ENCODE assay signal across 8 cellular contexts in genomic region chr15:28107111-28107893, GRCh38. TPM values are rescaled to one million over a fixed set of nuclear protein-coding genes. Genes with fewer than 3 reads are reported as not detected.
A peak's percentile ranks its signal among the peaks of the same experiment; 100 is the strongest.
DNase-seq lines count a peak whose midpoint lies in the region; ATAC-seq and TF ChIP-seq lines count a peak whose summit lies in the region.

No MANE protein-coding gene starts in this region.

- peaks cover 4% of the 10 kb centered on the region for H3K27me3 ChIP-seq in CD4-positive, CD25-positive, alpha-beta regulatory T cell (ENCODE audit: control insufficient read depth, insufficient read depth, low read length)
- H3K27me3 ChIP-seq in neural progenitor cell: peaks cover 57% of the 10 kb centered on the region

- no peak overlapping the region for H3K27ac ChIP-seq in CD4-positive, CD25-positive, alpha-beta regulatory T cell (ENCODE audit: insufficient read depth, low read length, poor library complexity, severe bottlenecking)
- no peak overlapping the region for H3K27ac ChIP-seq in neural progenitor cell

- H3K4me3 Mint-ChIP-seq in CD4-positive, CD25-positive, alpha-beta regulatory T cell: peak overlapping the region in 3 of 4 donors; percentile 86 to 88 (median 88)
- peak overlapping the region; percentile 78 for H3K4me3 Mint-ChIP-seq in T-helper 2 cell treated with Interferon-gamma antibody and Interleukin-4, amounts not matched to agents 5 μg/mL and 100 μg/mL, for 36 hours
- peak overlapping the region; percentile 88 for H3K4me3 Mint-ChIP-seq in neural progenitor cell

- no peaks in the 10 kb centered on the region for H3K9me3 ChIP-seq in CD4-positive, CD25-positive, alpha-beta regulatory T cell (ENCODE audit: control insufficient read depth in 2 of 2, low read length in 2 of 2)
- no peaks in the 10 kb centered on the region for H3K9me3 ChIP-seq in neural progenitor cell (ENCODE audit: low read depth)

- ATAC-seq in CD4-positive, CD25-positive, alpha-beta regulatory T cell (ENCODE audit: low read depth in 2 of 2): peak; percentile 38 to 56

- H3K36me3 Mint-ChIP-seq in CD4-positive, CD25-positive, alpha-beta regulatory T cell: peaks cover 15% of the 10 kb centered on the region
- H3K36me3 Mint-ChIP-seq in T-helper 2 cell treated with Interferon-gamma antibody and Interleukin-4, amounts not matched to agents 5 μg/mL and 100 μg/mL, for 36 hours (ENCODE audit: low read depth): peaks cover 11% of the 10 kb centered on the region
- H3K36me3 Mint-ChIP-seq in neural progenitor cell: peaks cover 13% of the 10 kb centered on the region

- peak overlapping the region; percentile 93 for H2AFZ ChIP-seq in neural progenitor cell (replicated peaks)

- peaks cover 20% of the 10 kb centered on the region for H3K4me1 ChIP-seq in CD4-positive, CD25-positive, alpha-beta regulatory T cell (ENCODE audit: control insufficient read depth, insufficient read depth, low read length, poor library complexity, severe bottlenecking)
- peaks cover 3% of the 10 kb centered on the region for H3K4me1 ChIP-seq in neural progenitor cell

- peaks cover 0 to 19% (median 7%) of the 10 kb centered on the region in 4 donors for H3K4me1 Mint-ChIP-seq in CD4-positive, CD25-positive, alpha-beta regulatory T cell
- peaks cover 9% of the 10 kb centered on the region for H3K4me1 Mint-ChIP-seq in T-helper 2 cell treated with Interferon-gamma antibody and Interleukin-4, amounts not matched to agents 5 μg/mL and 100 μg/mL, for 36 hours (ENCODE audit: low read depth)
- peaks cover 9% of the 10 kb centered on the region for H3K4me1 Mint-ChIP-seq in neural progenitor cell

- H3K27me3 Mint-ChIP-seq in CD4-positive, CD25-positive, alpha-beta regulatory T cell: peaks cover 23% of the 10 kb centered on the region
- H3K27me3 Mint-ChIP-seq in T-helper 2 cell treated with Interferon-gamma antibody and Interleukin-4, amounts not matched to agents 5 μg/mL and 100 μg/mL, for 36 hours (ENCODE audit: low read depth): peaks cover 27% of the 10 kb centered on the region
- peaks cover 19% of the 10 kb centered on the region for H3K27me3 Mint-ChIP-seq in neural progenitor cell (ENCODE audit: insufficient read depth, low read depth)

- peaks cover 0 to 4% (median 0%) of the 10 kb centered on the region in 7 donors for H3K9me3 Mint-ChIP-seq in CD4-positive, CD25-positive, alpha-beta regulatory T cell
- no peaks in the 10 kb centered on the region for H3K9me3 Mint-ChIP-seq in T-helper 2 cell treated with Interferon-gamma antibody and Interleukin-4, amounts not matched to agents 5 μg/mL and 100 μg/mL, for 36 hours
- H3K9me3 Mint-ChIP-seq in neural progenitor cell: peaks cover 4% of the 10 kb centered on the region

- H3F3A ChIP-seq in neural progenitor cell (ENCODE audit: low read depth): peaks cover 6% of the 10 kb centered on the region

- H3K9ac ChIP-seq in neural progenitor cell: no peak overlapping the region

- no peak for TF ChIP-seq CTCF in fibroblast of villous mesenchyme (IDR thresholded peaks at IDR 0.05; ENCODE audit: insufficient read depth, low read depth, low read length)
- no peak for TF ChIP-seq CTCF in neural progenitor cell (IDR thresholded peaks at IDR 0.05)

- H3K27ac Mint-ChIP-seq in CD4-positive, CD25-positive, alpha-beta regulatory T cell: peak overlapping the region in 1 of 3 donors; percentile 38
- H3K27ac Mint-ChIP-seq in T-helper 2 cell treated with Interferon-gamma antibody and Interleukin-4, amounts not matched to agents 5 μg/mL and 100 μg/mL, for 36 hours: no peak overlapping the region
- no peak overlapping the region for H3K27ac Mint-ChIP-seq in neural progenitor cell

- H3K36me3 ChIP-seq in CD4-positive, CD25-positive, alpha-beta regulatory T cell (ENCODE audit: control insufficient read depth, insufficient read depth, low read length): peaks cover 10% of the 10 kb centered on the region
- no peaks in the 10 kb centered on the region for H3K36me3 ChIP-seq in neural progenitor cell

- H4K20me1 ChIP-seq in neural progenitor cell (ENCODE audit: low read depth): no peaks in the 10 kb centered on the region

- H3K79me2 ChIP-seq in neural progenitor cell (ENCODE audit: low read depth): no peaks in the 10 kb centered on the region

- peak overlapping the region; percentile 93 for H3K4me2 ChIP-seq in neural progenitor cell

- H3K4me3 ChIP-seq in CD4-positive, CD25-positive, alpha-beta regulatory T cell (ENCODE audit: low read depth, low read length): peak overlapping the region; percentile 61
- H3K4me3 ChIP-seq in fibroblast of villous mesenchyme (ENCODE audit: low read depth, low read length) (peak overlapping the region; percentile 56), neural progenitor cell (peak overlapping the region; percentile 61)

- DNase-seq in CD4-positive, CD25-positive, alpha-beta regulatory T cell: peak in 2 of 3 donors; percentile 30 to 31
- DNase-seq in T-helper 2 cell treated with Interferon-gamma antibody and Interleukin-4, amounts not matched to agents 5 μg/mL and 100 μg/mL, for 36 hours (ENCODE audit: low spot score): no peak
- DNase-seq in fibroblast of villous mesenchyme (ENCODE audit: low read depth) (peak; percentile 34), neural progenitor cell (ENCODE audit: low spot score) (peak; percentile 66), hypothalamus (lab: John Stamatoyannopoulos, UW) (no peak), hippocampal formation (lab: John Stamatoyannopoulos, UW) (no peak), NCI-H1092 treated with DMSO at 0.1 percent for 48 hours (lab: John Stamatoyannopoulos, UW) (no peak), HEK293T (ENCODE audit: extremely low spot score) (no peak)

- CTCF ChIA-PET in HEK293T (lab: Yijun Ruan, JAX): no interaction called here

- POLR2A ChIA-PET in HEK293T (lab: Yijun Ruan, JAX): no interaction called here

TF ChIP-seq in HEK293T, 16 proteins besides CTCF, POLR2A, EP300 and RAD21:
- no peak for TF ChIP-seq SUZ12 (IDR thresholded peaks at IDR 0.05)

RNA-seq across cellular contexts. Expression of gene OCA2, which starts 8.2 kb away (rescaled TPM):
- total RNA-seq in CD4-positive, CD25-positive, alpha-beta regulatory T cell: not detected
- not detected for polyA plus RNA-seq in CD4-positive, CD25-positive, alpha-beta regulatory T cell
- total RNA-seq in fibroblast of villous mesenchyme: under 0.01 TPM in 1 of 2 replicates, not detected in the other
- total RNA-seq in neural progenitor cell (ENCODE audit: low replicate concordance): 0.65 and 1.0 TPM in 2 replicates

Comparison
In these comparisons a context has a peak if more than half of its experiments do, and no peak if none do; other contexts are left out.
1. DNase-seq: peak in CD4-positive, CD25-positive, alpha-beta regulatory T cell (2 of 3), fibroblast of villous mesenchyme (single experiment) and neural progenitor cell (single experiment); none in T-helper 2 cell treated with Interferon-gamma antibody and Interleukin-4, amounts not matched to agents 5 μg/mL and 100 μg/mL, for 36 hours (single experiment), hypothalamus (0 of 51), hippocampal formation (0 of 2), NCI-H1092 treated with DMSO at 0.1 percent for 48 hours (single experiment) and HEK293T (single experiment).
2. Peak in every context shown above with its lines, with median percentiles within 50 percentile points of each other: H3K4me3 ChIP-seq and H3K4me3 Mint-ChIP-seq.